Comparison of ENCODE assay signal across 18 cellular contexts in genomic region chr10:116721991-116722392, GRCh38. TPM values are rescaled to one million over a fixed set of nuclear protein-coding genes. Genes with fewer than 3 reads are reported as not detected.
DNase-seq lines count a peak whose midpoint lies in the region; ATAC-seq and TF ChIP-seq lines count a peak whose summit lies in the region.
"Had no signal": no experiment of that assay in that cellular context is flagged by ENCODE, and none has a peak within 500 bp of the region (broad histone marks: within the 10 kb centered on the region; RNA-seq: fewer than 3 reads in every experiment).

No MANE protein-coding gene starts in this region.

- H4K8ac ChIP-seq in neuronal stem cell (ENCODE audit: low read depth, low read length): no peak overlapping the region

- H3K4me1 ChIP-seq in fibroblast of lung (ENCODE audit: control insufficient read depth, extremely low read depth, insufficient read depth, low read length) (no peaks in the 10 kb centered on the region), neuronal stem cell (ENCODE audit: control insufficient read depth in 2 of 2, insufficient read depth in 1 of 2, low read depth in 1 of 2, low read length in 2 of 2) (peaks cover 0 to 10% of the 10 kb centered on the region in 2 donors), left ventricle myocardium inferior (peaks cover 39% of the 10 kb centered on the region)

- peaks cover 3% of the 10 kb centered on the region for H3K79me2 ChIP-seq in fibroblast of lung (ENCODE audit: control insufficient read depth, insufficient read depth, low read length)

- no peaks in the 10 kb centered on the region for H4K20me1 ChIP-seq in fibroblast of lung (ENCODE audit: control insufficient read depth, extremely low read depth, insufficient read depth, low read length)

- H2BK5ac ChIP-seq in neuronal stem cell (ENCODE audit: low read length): no peak overlapping the region

- no peak for TF ChIP-seq CTCF in fibroblast of lung (conservative IDR thresholded peaks at IDR 0.05 in 1 of 2, IDR thresholded peaks at IDR 0.05 in 1 of 2; ENCODE audit: low read depth in 1 of 2, low read length in 2 of 2)
- no peak for TF ChIP-seq CTCF in left ventricle myocardium inferior (IDR thresholded peaks at IDR 0.05; ENCODE audit: borderline replicate concordance)

- H3K27ac ChIP-seq in fibroblast of lung (ENCODE audit: insufficient read depth, low read length) (no peak overlapping the region), neuronal stem cell (replicated peaks; ENCODE audit: low read length) (no peak overlapping the region), left ventricle myocardium inferior (replicated peaks) (no peak overlapping the region)
- H3K27ac ChIP-seq: tibial artery had no signal

- no peak for ATAC-seq in GM21528 (IDR thresholded peaks at IDR 0.05; ENCODE audit: low FRiP score, unreplicated experiment)
- ATAC-seq in HG02884 (IDR thresholded peaks at IDR 0.05; ENCODE audit: unreplicated experiment): no peak

- H3K4me3 ChIP-seq in fibroblast of lung (replicated peaks in 1 of 4; ENCODE audit: control extremely low read depth in 1 of 4, insufficient read depth in 1 of 4, low read depth in 3 of 4, low read length in 4 of 4): no peak overlapping the region
- no peak overlapping the region for H3K4me3 ChIP-seq in neuronal stem cell (ENCODE audit: low read length in 2 of 2)
- no peak overlapping the region for H3K4me3 ChIP-seq in left ventricle myocardium inferior
- H3K4me3 ChIP-seq: tibial artery had no signal

- H3K18ac ChIP-seq in neuronal stem cell (ENCODE audit: low read length): peak overlapping the region; percentile 45

- no peaks in the 10 kb centered on the region for H3K9me3 ChIP-seq in fibroblast of lung (ENCODE audit: control insufficient read depth, insufficient read depth, low read depth, low read length)
- H3K9me3 ChIP-seq in neuronal stem cell (replicated peaks in 1 of 2; ENCODE audit: control insufficient read depth in 2 of 2, insufficient read depth in 1 of 2, low read depth in 1 of 2, low read length in 2 of 2): no peaks in the 10 kb centered on the region
- H3K9me3 ChIP-seq in left ventricle myocardium inferior (replicated peaks): no peaks in the 10 kb centered on the region
- H3K9me3 ChIP-seq: tibial artery had no signal

- H3K4me2 ChIP-seq in fibroblast of lung (ENCODE audit: extremely low read depth, insufficient read depth, low read length): no peak overlapping the region
- no peak overlapping the region for H3K4me2 ChIP-seq in neuronal stem cell (ENCODE audit: insufficient read depth, low read length, poor library complexity, severe bottlenecking)

- H2AK5ac ChIP-seq in neuronal stem cell (ENCODE audit: low read depth, low read length): no peak overlapping the region

- no CpG with 5 or more reads among the region's 11 CpGs for WGBS in neuronal stem cell (ENCODE audit: extremely low coverage in 2 of 2, insufficient read length in 2 of 2, insufficient replicate concordance in 1 of 2), 2 donors

- H2BK15ac ChIP-seq in neuronal stem cell (ENCODE audit: low read length): no peak overlapping the region

- H3K23ac ChIP-seq in neuronal stem cell (ENCODE audit: low read depth, low read length, poor library complexity): no peak overlapping the region

- H3K9ac ChIP-seq in fibroblast of lung (ENCODE audit: insufficient read depth, low read length) (no peak overlapping the region), neuronal stem cell (ENCODE audit: low read depth, low read length, poor library complexity) (no peak overlapping the region)

- H3K79me1 ChIP-seq in neuronal stem cell (ENCODE audit: low read depth, low read length): no peaks in the 10 kb centered on the region

- DNase-seq in AG08396 (ENCODE audit: low spot score) (peak; percentile 50), NCI-H69 (lab: John Stamatoyannopoulos, UW) (peak; percentile 91), fibroblast of lung (ENCODE audit: low read depth in 2 of 2) (peak; percentile 22 to 91), neuronal stem cell (ENCODE audit: low spot score) (no peak), nucleus accumbens (lab: John Stamatoyannopoulos, UW) (no peak), left ventricle myocardium inferior (no peak)
- DNase-seq: activated CD4-positive, CD25-positive, alpha-beta regulatory T cell; activated naive CD4-positive, alpha-beta T cell treated with anti-CD3 and anti-CD28 coated beads, Interleukin-2, amount 50 U/mL, for 16 hours; caudate nucleus; foreskin melanocyte; immature natural killer cell; NCI-H187; posterior cingulate gyrus; RPMI8226; stimulated activated CD4-positive, alpha-beta T cell treated with anti-CD3 and anti-CD28 coated beads, Interleukin-1b, Interleukin-23, amount 100 ng/mL, for 48 hours had no signal

- H3K4ac ChIP-seq in neuronal stem cell (ENCODE audit: low read length): no peak overlapping the region

- no peak overlapping the region for H4K91ac ChIP-seq in neuronal stem cell (ENCODE audit: low read depth, low read length, poor library complexity)

- H3K14ac ChIP-seq in neuronal stem cell (ENCODE audit: low read length): no peak overlapping the region

- no peaks in the 10 kb centered on the region for H3K27me3 ChIP-seq in fibroblast of lung (ENCODE audit: control insufficient read depth, insufficient read depth, low read length)
- H3K27me3 ChIP-seq in neuronal stem cell (ENCODE audit: control insufficient read depth in 3 of 3, insufficient read depth in 3 of 3, low read depth in 1 of 3, low read length in 3 of 3): peaks cover 0 to 20% (median 0%) of the 10 kb centered on the region in 3 experiments
- peaks cover 5% of the 10 kb centered on the region for H3K27me3 ChIP-seq in left ventricle myocardium inferior (ENCODE audit: low read depth)
- H3K27me3 ChIP-seq: tibial artery had no signal

- H3K36me3 ChIP-seq in fibroblast of lung (ENCODE audit: control insufficient read depth, insufficient read depth, low read length): peaks cover 1% of the 10 kb centered on the region
- no peaks in the 10 kb centered on the region for H3K36me3 ChIP-seq in neuronal stem cell (replicated peaks in 1 of 2; ENCODE audit: control insufficient read depth in 2 of 2, insufficient read depth in 2 of 2, low read length in 2 of 2)
- no peaks in the 10 kb centered on the region for H3K36me3 ChIP-seq in left ventricle myocardium inferior
- H3K36me3 ChIP-seq: tibial artery had no signal

- H2AFZ ChIP-seq in fibroblast of lung (ENCODE audit: low read length) (no peak overlapping the region), neuronal stem cell (ENCODE audit: low read length) (no peak overlapping the region)

- no peak overlapping the region for H2BK120ac ChIP-seq in neuronal stem cell (ENCODE audit: low read depth, low read length)

- intact Hi-C loops in left ventricle myocardium inferior (cut with micrococcal nuclease): no loop called here

- H2BK12ac ChIP-seq in neuronal stem cell (ENCODE audit: low read length): no peak overlapping the region

RNA-seq across cellular contexts. Expression of gene HSPA12A, which starts 20.4 kb away (rescaled TPM):
- total RNA-seq in fibroblast of lung (9.5 and 15.7 TPM in 2 replicates), left ventricle myocardium inferior (15.0 TPM)
- polyA plus RNA-seq in fibroblast of lung: 14.4 and 16.9 TPM in 2 replicates
- 10.8 and 12.3 TPM in 2 replicates for polyA plus RNA-seq in fibroblast of lung (2012)
- polyA minus RNA-seq in fibroblast of lung (ENCODE audit: low replicate concordance): 16.5 and 34.2 TPM in 2 replicates
- 3.1 TPM for polyA plus RNA-seq in neuronal stem cell (2013, experiment 1 of 2)
- 3.2 TPM for polyA plus RNA-seq in neuronal stem cell (2013, experiment 2 of 2)

Comparison
In these comparisons a context has a peak if more than half of its experiments do, and no peak if none do; other contexts are left out.
1. DNase-seq: peak in AG08396 (single experiment), NCI-H69 (single experiment) and fibroblast of lung (2 of 2); none in neuronal stem cell (single experiment), nucleus accumbens (0 of 56) and left ventricle myocardium inferior (single experiment).